In genomic region chr6:169543704-169544103, GRCh38 we compare ENCODE assay signal across 25 cellular contexts.
"Had no signal": no experiment of that assay in that cellular context is flagged by ENCODE, and none has a peak within 500 bp of the region (broad histone marks: within the 10 kb centered on the region; RNA-seq: fewer than 3 reads in every experiment).

No MANE protein-coding gene starts in this region.

- H3K4me1 Mint-ChIP-seq: neural crest cell; stimulated activated naive B cell treated with anti-CD40 and anti-IgM and Interleukin-4, amounts not matched to agents 10 μg/mL and 1 μg/mL and 100 μg/mL, for 72 hours had no signal

- H3K4me1 ChIP-seq: pancreas, prostate gland, sigmoid colon, stomach, testis, thyroid gland, transverse colon, vagina had no signal

- H3K27me3 ChIP-seq: hepatocyte, pancreas, sigmoid colon, stomach, testis, thyroid gland, transverse colon, upper lobe of left lung, vagina had no signal

- DNase-seq: islet precursor cell; left ventricle myocardium inferior; mesenchymal stem cell; naive thymus-derived CD8-positive, alpha-beta T cell; nucleus accumbens; pancreas; posterior cingulate gyrus; retina; right cardiac atrium; sigmoid colon; stimulated activated CD4-positive, alpha-beta T cell treated with anti-CD3 and anti-CD28 coated beads, Interleukin-1b, Interleukin-23, amount 100 ng/mL, for 48 hours; stimulated activated CD4-positive, alpha-beta T cell treated with anti-CD3 and anti-CD28 coated beads, Interleukin-4, amount 100 ng/mL, for 1 hour; stimulated activated naive B cell treated with anti-CD40 and anti-IgM and Interleukin-4, amounts not matched to agents 10 μg/mL and 1 μg/mL and 100 μg/mL, for 72 hours; stimulated activated naive CD8-positive, alpha-beta T cell treated with anti-CD3 and anti-CD28 coated beads, Interleukin-15, Interleukin-2, amounts not matched to agents 100 U/mL and 50 U/mL, for 24 hours; stomach; testis; thyroid gland; transverse colon; upper lobe of left lung had no signal

- H3K27me3 Mint-ChIP-seq: naive thymus-derived CD8-positive, alpha-beta T cell; stimulated activated naive B cell treated with anti-CD40 and anti-IgM and Interleukin-4, amounts not matched to agents 10 μg/mL and 1 μg/mL and 100 μg/mL, for 72 hours had no signal

- H3K36me3 ChIP-seq: left ventricle myocardium inferior, pancreas, prostate gland, sigmoid colon, stomach, thyroid gland, transverse colon, upper lobe of left lung, vagina had no signal

- H3K27ac ChIP-seq: hepatocyte, left ventricle myocardium inferior, pancreas, prostate gland, sigmoid colon, stomach, testis, thyroid gland, transverse colon, upper lobe of left lung, vagina had no signal

- ATAC-seq: naive thymus-derived CD8-positive, alpha-beta T cell; pancreas; right cardiac atrium; stimulated activated naive B cell treated with anti-CD40 and anti-IgM and Interleukin-4, amounts not matched to agents 10 μg/mL and 1 μg/mL and 100 μg/mL, for 72 hours; stimulated activated naive CD8-positive, alpha-beta T cell treated with anti-CD3 and anti-CD28 coated beads, Interleukin-15, Interleukin-2, amounts not matched to agents 100 U/mL and 50 U/mL, for 24 hours had no signal

- H3K9me3 ChIP-seq: pancreas, prostate gland, testis, thyroid gland, vagina had no signal

- H3K4me3 Mint-ChIP-seq: naive thymus-derived CD8-positive, alpha-beta T cell; nephron; neural crest cell; stimulated activated naive B cell treated with anti-CD40 and anti-IgM and Interleukin-4, amounts not matched to agents 10 μg/mL and 1 μg/mL and 100 μg/mL, for 72 hours had no signal

- H3K4me3 ChIP-seq: hepatocyte, left ventricle myocardium inferior, pancreas, prostate gland, sigmoid colon, smooth muscle cell, stomach, testis, thyroid gland, transverse colon, upper lobe of left lung, vagina had no signal

- H3K27ac Mint-ChIP-seq: naive thymus-derived CD8-positive, alpha-beta T cell; nephron; stimulated activated naive B cell treated with anti-CD40 and anti-IgM and Interleukin-4, amounts not matched to agents 10 μg/mL and 1 μg/mL and 100 μg/mL, for 72 hours had no signal
